In genomic region chr5:95801532-95801931, GRCh38 we compare ENCODE assay signal across 16 cellular contexts.
"Had no signal": no experiment of that assay in that cellular context is flagged by ENCODE, and none has a peak within 500 bp of the region (broad histone marks: within the 10 kb centered on the region; RNA-seq: fewer than 3 reads in every experiment).

No MANE protein-coding gene starts in this region.

- H3K4me1 Mint-ChIP-seq: stimulated activated naive CD8-positive, alpha-beta T cell treated with anti-CD3 and anti-CD28 coated beads, Interleukin-15, amount 100 ng/mL, for 72 hours had no signal

- H3K9me3 ChIP-seq: adrenal gland had no signal

- H3K4me3 Mint-ChIP-seq: activated T-helper 17 cell treated with anti-CD3 and anti-CD28 coated beads, Interleukin-2, amount 50 U/mL, for 72 hours; neural crest cell; stimulated activated naive CD8-positive, alpha-beta T cell treated with anti-CD3 and anti-CD28 coated beads, Interleukin-15, amount 100 ng/mL, for 72 hours; T-cell; type B pancreatic cell had no signal

- H3K36me3 ChIP-seq: adrenal gland had no signal

- H3K27me3 ChIP-seq: adrenal gland had no signal

- H3K27ac ChIP-seq: adrenal gland, VCaP had no signal

- ATAC-seq: activated T-helper 17 cell treated with anti-CD3 and anti-CD28 coated beads, Interleukin-2, amount 50 U/mL, for 72 hours; stimulated activated naive CD8-positive, alpha-beta T cell treated with anti-CD3 and anti-CD28 coated beads, Interleukin-15, amount 100 ng/mL, for 72 hours; T-cell had no signal

- DNase-seq: activated CD4-positive, alpha-beta T cell treated with anti-CD3 and anti-CD28 coated beads for 1 hour; activated CD4-positive, alpha-beta T cell treated with anti-CD3 and anti-CD28 coated beads, Interleukin-2, amount 50 U/mL, for 48 hours; activated naive CD4-positive, alpha-beta T cell treated with anti-CD3 and anti-CD28 coated beads, Interleukin-2, amount 50 U/mL, for 16 hours; central memory CD4-positive, alpha-beta T cell; cortex of kidney; effector memory CD4-positive, alpha-beta T cell; foreskin melanocyte; stimulated activated CD4-positive, alpha-beta T cell treated with anti-CD3 and anti-CD28 coated beads, Interleukin-1b, Interleukin-23, amount 100 ng/mL, for 48 hours; stimulated activated naive CD8-positive, alpha-beta T cell treated with anti-CD3 and anti-CD28 coated beads, Interleukin-15, amount 100 ng/mL, for 72 hours; T-cell; T1000 had no signal

- H3K27me3 Mint-ChIP-seq: activated T-helper 17 cell treated with anti-CD3 and anti-CD28 coated beads, Interleukin-2, amount 50 U/mL, for 72 hours; stimulated activated naive CD8-positive, alpha-beta T cell treated with anti-CD3 and anti-CD28 coated beads, Interleukin-15, amount 100 ng/mL, for 72 hours; T-cell; type B pancreatic cell had no signal

- H3K27ac Mint-ChIP-seq: activated T-helper 17 cell treated with anti-CD3 and anti-CD28 coated beads, Interleukin-2, amount 50 U/mL, for 72 hours; T-cell; type B pancreatic cell had no signal

- H3K9me3 Mint-ChIP-seq: activated T-helper 17 cell treated with anti-CD3 and anti-CD28 coated beads, Interleukin-2, amount 50 U/mL, for 72 hours; stimulated activated naive CD8-positive, alpha-beta T cell treated with anti-CD3 and anti-CD28 coated beads, Interleukin-15, amount 100 ng/mL, for 72 hours; T-cell had no signal

- H3K4me3 ChIP-seq: adrenal gland had no signal
